In genomic region chr20:17504898-17505663, GRCh38 we compare ENCODE assay signal across 8 cellular contexts.
A peak's percentile ranks its signal among the peaks of the same experiment; 100 is the strongest.
DNase-seq lines count a peak whose midpoint lies in the region; ATAC-seq lines count a peak whose summit lies in the region.

No MANE protein-coding gene starts in this region.

- H4K20me1 ChIP-seq in BLaER1, result no peaks in the 10 kb centered on the region

- H3K27me3 Mint-ChIP-seq in stimulated activated memory B cell treated with anti-CD40 and anti-IgM and Interleukin-4, amounts not matched to agents 10 μg/mL and 1 μg/mL and 100 μg/mL, for 72 hours, result peaks cover 3% of the 10 kb centered on the region

- no peaks in the 10 kb centered on the region for H3K9me3 ChIP-seq in BLaER1

- H3K4me1 ChIP-seq in BLaER1, result peaks cover 37% of the 10 kb centered on the region

- peak overlapping the region; percentile 72 for H3K27ac Mint-ChIP-seq in stimulated activated memory B cell treated with anti-CD40 and anti-IgM and Interleukin-4, amounts not matched to agents 10 μg/mL and 1 μg/mL and 100 μg/mL, for 72 hours

- ATAC-seq in GM19035 (IDR thresholded peaks at IDR 0.05; ENCODE audit: unreplicated experiment) (peak; percentile 73), HG03342 (IDR thresholded peaks at IDR 0.05; ENCODE audit: unreplicated experiment) (peak; percentile 66)
- ATAC-seq in stimulated activated memory B cell treated with anti-CD40 and anti-IgM and Interleukin-4, amounts not matched to agents 10 μg/mL and 1 μg/mL and 100 μg/mL, for 72 hours, result peak; percentile 84

- H3K4me2 ChIP-seq in BLaER1, result peak overlapping the region; percentile 97

- no peaks in the 10 kb centered on the region for H3K9me3 Mint-ChIP-seq in stimulated activated memory B cell treated with anti-CD40 and anti-IgM and Interleukin-4, amounts not matched to agents 10 μg/mL and 1 μg/mL and 100 μg/mL, for 72 hours

- DNase-seq in NCI-H510A treated with DMSO at 0.1 percent for 48 hours (lab: John Stamatoyannopoulos, UW), result peak; percentile 84
- DNase-seq in activated CD8-positive, alpha-beta memory T cell treated with anti-CD3 and anti-CD28 coated beads for 24 hours, result peak; percentile 77
- no peak for DNase-seq in epithelial cell of prostate (ENCODE audit: low read depth, low spot score)
- peak; percentile 20 for DNase-seq in midbrain (lab: John Stamatoyannopoulos, UW)

- peak overlapping the region; percentile 63 for H3K9ac ChIP-seq in BLaER1

- H3K27ac ChIP-seq in BLaER1 (peak overlapping the region; percentile 42), epithelial cell of prostate (peak overlapping the region; percentile 89)

- no peaks in the 10 kb centered on the region for H3K36me3 ChIP-seq in BLaER1

- no peaks in the 10 kb centered on the region for H3K36me3 Mint-ChIP-seq in stimulated activated memory B cell treated with anti-CD40 and anti-IgM and Interleukin-4, amounts not matched to agents 10 μg/mL and 1 μg/mL and 100 μg/mL, for 72 hours

- peak overlapping the region; percentile 62 for H3K4me3 ChIP-seq in BLaER1

- H3K27me3 ChIP-seq in BLaER1, result no peaks in the 10 kb centered on the region

- peak overlapping the region; percentile 81 for H3K4me3 Mint-ChIP-seq in stimulated activated memory B cell treated with anti-CD40 and anti-IgM and Interleukin-4, amounts not matched to agents 10 μg/mL and 1 μg/mL and 100 μg/mL, for 72 hours

- H3K4me1 Mint-ChIP-seq in stimulated activated memory B cell treated with anti-CD40 and anti-IgM and Interleukin-4, amounts not matched to agents 10 μg/mL and 1 μg/mL and 100 μg/mL, for 72 hours, result peaks cover 21% of the 10 kb centered on the region
